18 cellular contexts compared by ENCODE assay signal in genomic region chr1:24992761-24993211, GRCh38.
DNase-seq lines count a peak whose midpoint lies in the region; ATAC-seq and TF ChIP-seq lines count a peak whose summit lies in the region.
"Had no signal": no experiment of that assay in that cellular context is flagged by ENCODE, and none has a peak within 500 bp of the region (broad histone marks: within the 10 kb centered on the region; RNA-seq: fewer than 3 reads in every experiment).

No MANE protein-coding gene starts in this region.

- H3K27ac ChIP-seq in colonic mucosa, result peak overlapping the region; percentile 51
- H3K27ac ChIP-seq in spleen, result peak overlapping the region; percentile 27 to 91 (median 75)
- no peak overlapping the region for H3K27ac ChIP-seq in smooth muscle cell (ENCODE audit: low read depth)
- H3K27ac ChIP-seq: epithelial cell of prostate, GM23248, neural progenitor cell, right atrium auricular region, SJCRH30 had no signal

- no peaks in the 10 kb centered on the region for H3K36me3 ChIP-seq in colonic mucosa
- H3K36me3 ChIP-seq in spleen, result no peaks in the 10 kb centered on the region
- H3K36me3 ChIP-seq in smooth muscle cell (ENCODE audit: low read depth), result no peaks in the 10 kb centered on the region
- H3K36me3 ChIP-seq: neural progenitor cell, right atrium auricular region, SJCRH30, upper lobe of left lung had no signal

- no peak overlapping the region for H3K4me2 ChIP-seq in smooth muscle cell
- H3K4me2 ChIP-seq: neural progenitor cell had no signal

- peaks cover 80% of the 10 kb centered on the region for H3K4me1 Mint-ChIP-seq in T-helper 1 cell treated with Interleukin-12 subunit alpha and Interleukin-12 subunit beta and Interleukin-4 antibody, amounts not matched to agents 30 μg/mL and 1 μg/mL, for 36 hours (ENCODE audit: low read depth)

- 29 to 45% (median 38%) methylated on average over 12 of the region's 12 CpGs for WGBS in spleen, 5 donors
- WGBS in smooth muscle cell (ENCODE audit: low lambda C conversion rate), result 96% methylated on average over 12 of the region's 12 CpGs

- peak overlapping the region; percentile 65 for H3K4me3 Mint-ChIP-seq in T-helper 1 cell treated with Interleukin-12 subunit alpha and Interleukin-12 subunit beta and Interleukin-4 antibody, amounts not matched to agents 30 μg/mL and 1 μg/mL, for 36 hours
- H3K4me3 Mint-ChIP-seq: neural progenitor cell had no signal

- H3K27ac Mint-ChIP-seq in T-helper 1 cell treated with Interleukin-12 subunit alpha and Interleukin-12 subunit beta and Interleukin-4 antibody, amounts not matched to agents 30 μg/mL and 1 μg/mL, for 36 hours, result peak overlapping the region; percentile 94

- peaks cover 10% of the 10 kb centered on the region for H3K36me3 Mint-ChIP-seq in T-helper 1 cell treated with Interleukin-12 subunit alpha and Interleukin-12 subunit beta and Interleukin-4 antibody, amounts not matched to agents 30 μg/mL and 1 μg/mL, for 36 hours (ENCODE audit: low read depth)
- H3K36me3 Mint-ChIP-seq: neural progenitor cell had no signal

- peak; percentile 73 for DNase-seq in activated CD8-positive, alpha-beta memory T cell treated with anti-CD3 and anti-CD28 coated beads for 24 hours
- DNase-seq in activated CD8-positive, alpha-beta memory T cell treated with anti-CD3 and anti-CD28 coated beads, Interleukin-2, amount 50 U/mL, for 48 hours, result no peak
- DNase-seq in colonic mucosa (no peak), spleen (peak; percentile 68), HuH-7.5 (ENCODE audit: low spot score) (no peak), smooth muscle cell (lab: John Stamatoyannopoulos, UW; ENCODE audit: unreplicated experiment) (no peak)
- DNase-seq: amniotic stem cell; GM23248; NCI-H1694 treated with DMSO at 0.1 percent for 48 hours; NCI-H510A treated with DMSO at 0.1 percent for 48 hours; SJCRH30; stimulated activated CD4-positive, alpha-beta T cell treated with anti-CD3 and anti-CD28 coated beads, Interleukin-2, amount 100 ng/mL, for 48 hours had no signal

- no peaks in the 10 kb centered on the region for H4K20me1 ChIP-seq in smooth muscle cell (ENCODE audit: low read depth)

- peaks cover 7% of the 10 kb centered on the region for H3K9me3 Mint-ChIP-seq in T-helper 1 cell treated with Interleukin-12 subunit alpha and Interleukin-12 subunit beta and Interleukin-4 antibody, amounts not matched to agents 30 μg/mL and 1 μg/mL, for 36 hours

- no peak overlapping the region for H2AFZ ChIP-seq in smooth muscle cell (ENCODE audit: low read depth)
- H2AFZ ChIP-seq: GM23248, neural progenitor cell had no signal

- no peak overlapping the region for H3K9ac ChIP-seq in colonic mucosa (ENCODE audit: low read depth in 2 of 2, low read length in 2 of 2)
- H3K9ac ChIP-seq in smooth muscle cell (ENCODE audit: low read depth), result no peak overlapping the region
- H3K9ac ChIP-seq: GM23248, neural progenitor cell had no signal

- H3K9me3 ChIP-seq in colonic mucosa (no peaks in the 10 kb centered on the region), spleen (peaks cover 0 to 4% (median 0%) of the 10 kb centered on the region in 8 donors), smooth muscle cell (replicated peaks; ENCODE audit: low read depth) (no peaks in the 10 kb centered on the region)

- no peak for TF ChIP-seq CTCF in colonic mucosa (IDR thresholded peaks at IDR 0.05)
- no peak for TF ChIP-seq CTCF in spleen (IDR thresholded peaks at IDR 0.05 in 8 of 11, conservative IDR thresholded peaks at IDR 0.05 in 3 of 11)
- TF ChIP-seq CTCF in smooth muscle cell (IDR thresholded peaks at IDR 0.05; ENCODE audit: borderline replicate concordance, insufficient read depth, poor library complexity, severe bottlenecking), result no peak

- H3F3A ChIP-seq in smooth muscle cell (ENCODE audit: low read depth), result no peaks in the 10 kb centered on the region

- TF ChIP-seq POLR2A in spleen (IDR thresholded peaks at IDR 0.05), result no peak

- ATAC-seq in HG02588 (IDR thresholded peaks at IDR 0.05; ENCODE audit: unreplicated experiment), result no peak

- H3K79me2 ChIP-seq in smooth muscle cell (ENCODE audit: low read depth), result no peaks in the 10 kb centered on the region

- no peaks in the 10 kb centered on the region for H3K27me3 Mint-ChIP-seq in T-helper 1 cell treated with Interleukin-12 subunit alpha and Interleukin-12 subunit beta and Interleukin-4 antibody, amounts not matched to agents 30 μg/mL and 1 μg/mL, for 36 hours (ENCODE audit: low read depth)

- H3K27me3 ChIP-seq in colonic mucosa (no peaks in the 10 kb centered on the region), spleen (replicated peaks in 1 of 7) (peaks cover 0 to 12% (median 0%) of the 10 kb centered on the region in 7 donors), smooth muscle cell (ENCODE audit: low read depth) (no peaks in the 10 kb centered on the region)
- H3K27me3 ChIP-seq: neural progenitor cell, right atrium auricular region, SJCRH30, upper lobe of left lung had no signal

- intact Hi-C loops in colonic mucosa (cut with DNase I), result no loop called here
- intact Hi-C loops in spleen (cut with DNase I; ENCODE audit: low total_unique reads), result no loop called here

- H3K4me1 ChIP-seq in colonic mucosa, result no peaks in the 10 kb centered on the region
- peaks cover 0 to 97% (median 30%) of the 10 kb centered on the region in 6 donors for H3K4me1 ChIP-seq in spleen
- no peaks in the 10 kb centered on the region for H3K4me1 ChIP-seq in smooth muscle cell (ENCODE audit: low read depth)
- H3K4me1 ChIP-seq: neural progenitor cell, right atrium auricular region, SJCRH30, upper lobe of left lung had no signal

- H3K4me3 ChIP-seq in colonic mucosa (no peak overlapping the region), spleen (peak overlapping the region in 1 of 8 donors; percentile 43), smooth muscle cell (no peak overlapping the region)
- H3K4me3 ChIP-seq: GM23248, neural progenitor cell, right atrium auricular region, SJCRH30, upper lobe of left lung had no signal

Comparison
In these comparisons a context has a peak if more than half of its experiments do, and no peak if none do; other contexts are left out.
1. DNase-seq: peak in activated CD8-positive, alpha-beta memory T cell treated with anti-CD3 and anti-CD28 coated beads for 24 hours (single experiment) and spleen (single experiment); none in activated CD8-positive, alpha-beta memory T cell treated with anti-CD3 and anti-CD28 coated beads, Interleukin-2, amount 50 U/mL, for 48 hours (single experiment), colonic mucosa (single experiment), HuH-7.5 (single experiment) and smooth muscle cell (single experiment).